Comparison of ENCODE assay signal across 26 cellular contexts in genomic region chr11:58586998-58587397, GRCh38. TPM values are rescaled to one million over a fixed set of nuclear protein-coding genes. Genes with fewer than 3 reads are reported as not detected.
DNase-seq lines count a peak whose midpoint lies in the region; ATAC-seq, FAIRE-seq and TF ChIP-seq lines count a peak whose summit lies in the region.
"Had no signal": no experiment of that assay in that cellular context is flagged by ENCODE, and none has a peak within 500 bp of the region (broad histone marks: within the 10 kb centered on the region; RNA-seq: fewer than 3 reads in every experiment).

No MANE protein-coding gene starts in this region.

- H4K5ac ChIP-seq in mesendoderm (ENCODE audit: low read length): no peak overlapping the region

- peaks cover 41% of the 10 kb centered on the region for H3K36me3 ChIP-seq in SU-DHL-6 (ENCODE audit: low read length)
- H3K36me3 ChIP-seq in mesendoderm (ENCODE audit: control insufficient read depth, insufficient read depth, low read length): no peaks in the 10 kb centered on the region

- H3K27ac ChIP-seq in SU-DHL-6 (ENCODE audit: low read depth, low read length) (peak overlapping the region; percentile 7; the same call in 1 of the 2 replicates), mesendoderm (ENCODE audit: low read depth, low read length) (no peak overlapping the region)
- H3K27ac ChIP-seq: A549, SJCRH30 had no signal

- H3K18ac ChIP-seq in mesendoderm (ENCODE audit: low read length): no peak overlapping the region

- no peaks in the 10 kb centered on the region for H3K27me3 Mint-ChIP-seq in activated naive CD8-positive, alpha-beta T cell treated with anti-CD3 and anti-CD28 coated beads for 36 hours
- H3K27me3 Mint-ChIP-seq in activated naive CD8-positive, alpha-beta T cell treated with anti-CD3 and anti-CD28 coated beads, Interleukin-2, amount 50 U/mL, for 24 hours: no peaks in the 10 kb centered on the region
- no peaks in the 10 kb centered on the region for H3K27me3 Mint-ChIP-seq in stimulated activated memory B cell treated with anti-CD40 and anti-IgM and Interleukin-4, amounts not matched to agents 10 μg/mL and 1 μg/mL and 100 μg/mL, for 72 hours
- H3K27me3 Mint-ChIP-seq: CD4-positive, alpha-beta memory T cell had no signal

- H2BK5ac ChIP-seq in mesendoderm (ENCODE audit: low read length): no peak overlapping the region

- no peak overlapping the region for H3K4ac ChIP-seq in mesendoderm (ENCODE audit: low read depth, low read length)

- H3F3A ChIP-seq in SU-DHL-6 (ENCODE audit: insufficient read depth): peaks cover 7% of the 10 kb centered on the region; the same call in 1 of the 2 replicates

- H3K9ac ChIP-seq in SU-DHL-6 (ENCODE audit: low read length) (no peak overlapping the region), mesendoderm (ENCODE audit: low read length) (no peak overlapping the region)

- H2AK5ac ChIP-seq in mesendoderm (ENCODE audit: low read length): no peak overlapping the region

- TF ChIP-seq POLR2A in GM12892 (IDR thresholded peaks at IDR 0.05; ENCODE audit: low read depth, low read length): no peak

- H3K4me3 ChIP-seq in SU-DHL-6 (ENCODE audit: insufficient read depth, low read length, poor library complexity, severe bottlenecking) (no peak overlapping the region), mesendoderm (ENCODE audit: low read length) (no peak overlapping the region)
- H3K4me3 ChIP-seq: A549, SJCRH30 had no signal

- no peak for DNase-seq in activated naive CD8-positive, alpha-beta T cell treated with anti-CD3 and anti-CD28 coated beads for 36 hours
- DNase-seq in activated naive CD8-positive, alpha-beta T cell treated with anti-CD3 and anti-CD28 coated beads, Interleukin-2, amount 50 U/mL, for 24 hours: no peak
- DNase-seq in GM12892 (ENCODE audit: insufficient read length): no peak
- no peak for DNase-seq in mesendoderm
- DNase-seq: Caco-2; CD4-positive, alpha-beta memory T cell; DMS 273 treated with DMSO at 0.1 percent for 48 hours; DMS79 treated with DMSO at 0.1 percent for 48 hours; H9; KBM-7; MV-4-11; NCI-H1105 treated with DMSO at 0.1 percent for 48 hours; NCI-H2029 treated with DMSO at 0.1 percent for 48 hours; NCI-H2171; NCI-H345; NCI-H524; NCI-H774; NK-92 treated with Interleukin-12 subunit alpha and Interleukin-12 subunit beta, amount 100 ng/mL, for 24 hours; OCI-M1; SJCRH30 had no signal

- H4K20me1 ChIP-seq in SU-DHL-6 (ENCODE audit: low read depth, low read length): peaks cover 29% of the 10 kb centered on the region

- H3K79me2 ChIP-seq in SU-DHL-6 (ENCODE audit: insufficient read depth, low read length) (peaks cover 100% of the 10 kb centered on the region), mesendoderm (ENCODE audit: control insufficient read depth, insufficient read depth, low read length) (peaks cover 24% of the 10 kb centered on the region)

- no CpG with 5 or more reads among the region's 2 CpGs for WGBS in mesendoderm (ENCODE audit: extremely low coverage, insufficient coverage, low lambda C conversion rate)

- no peaks in the 10 kb centered on the region for H3K9me3 Mint-ChIP-seq in activated naive CD8-positive, alpha-beta T cell treated with anti-CD3 and anti-CD28 coated beads for 36 hours
- H3K9me3 Mint-ChIP-seq in activated naive CD8-positive, alpha-beta T cell treated with anti-CD3 and anti-CD28 coated beads, Interleukin-2, amount 50 U/mL, for 24 hours: no peaks in the 10 kb centered on the region
- no peaks in the 10 kb centered on the region for H3K9me3 Mint-ChIP-seq in stimulated activated memory B cell treated with anti-CD40 and anti-IgM and Interleukin-4, amounts not matched to agents 10 μg/mL and 1 μg/mL and 100 μg/mL, for 72 hours
- H3K9me3 Mint-ChIP-seq: CD4-positive, alpha-beta memory T cell; H9 had no signal

- H3K27ac Mint-ChIP-seq in activated naive CD8-positive, alpha-beta T cell treated with anti-CD3 and anti-CD28 coated beads for 36 hours: peak overlapping the region; percentile 61
- no peak overlapping the region for H3K27ac Mint-ChIP-seq in activated naive CD8-positive, alpha-beta T cell treated with anti-CD3 and anti-CD28 coated beads, Interleukin-2, amount 50 U/mL, for 24 hours
- H3K27ac Mint-ChIP-seq in stimulated activated memory B cell treated with anti-CD40 and anti-IgM and Interleukin-4, amounts not matched to agents 10 μg/mL and 1 μg/mL and 100 μg/mL, for 72 hours: peak overlapping the region; percentile 76

- H3K9me3 ChIP-seq in SU-DHL-6 (ENCODE audit: insufficient read depth, low read length): no peaks in the 10 kb centered on the region
- H3K9me3 ChIP-seq: A549, Caco-2, SJCRH30 had no signal

- no peak overlapping the region for H2AFZ ChIP-seq in SU-DHL-6 (ENCODE audit: low read depth, low read length, severe bottlenecking)

- no peak overlapping the region for H4K8ac ChIP-seq in mesendoderm (ENCODE audit: low read depth, low read length)

- TF ChIP-seq CTCF in SU-DHL-6 (IDR thresholded peaks at IDR 0.05; ENCODE audit: insufficient read depth, low read length, poor library complexity, severe bottlenecking): no peak

- no peak overlapping the region for H3K4me3 Mint-ChIP-seq in activated naive CD8-positive, alpha-beta T cell treated with anti-CD3 and anti-CD28 coated beads for 36 hours
- H3K4me3 Mint-ChIP-seq in activated naive CD8-positive, alpha-beta T cell treated with anti-CD3 and anti-CD28 coated beads, Interleukin-2, amount 50 U/mL, for 24 hours: no peak overlapping the region
- peak overlapping the region; percentile 48 for H3K4me3 Mint-ChIP-seq in stimulated activated memory B cell treated with anti-CD40 and anti-IgM and Interleukin-4, amounts not matched to agents 10 μg/mL and 1 μg/mL and 100 μg/mL, for 72 hours
- H3K4me3 Mint-ChIP-seq: CD4-positive, alpha-beta memory T cell; H9 had no signal

- H3K4me1 ChIP-seq in mesendoderm (ENCODE audit: control insufficient read depth, low read depth, low read length): no peaks in the 10 kb centered on the region

- no peak overlapping the region for H2BK120ac ChIP-seq in mesendoderm (ENCODE audit: low read depth, low read length)

- no peak for ATAC-seq in activated naive CD8-positive, alpha-beta T cell treated with anti-CD3 and anti-CD28 coated beads, Interleukin-2, amount 50 U/mL, for 24 hours
- ATAC-seq in stimulated activated memory B cell treated with anti-CD40 and anti-IgM and Interleukin-4, amounts not matched to agents 10 μg/mL and 1 μg/mL and 100 μg/mL, for 72 hours: no peak
- ATAC-seq in HG03045 (IDR thresholded peaks at IDR 0.05; ENCODE audit: unreplicated experiment) (no peak), GM18867 (IDR thresholded peaks at IDR 0.05; ENCODE audit: unreplicated experiment) (no peak)
- ATAC-seq: A549 had no signal

- peak overlapping the region; percentile 1 for H3K4me2 ChIP-seq in SU-DHL-6 (ENCODE audit: low read depth, low read length, poor library complexity, severe bottlenecking)
- no peak overlapping the region for H3K4me2 ChIP-seq in mesendoderm (ENCODE audit: low read length)
- H3K4me2 ChIP-seq: A549 had no signal

- H2BK15ac ChIP-seq in mesendoderm (replicated peaks; ENCODE audit: low read depth): no peak overlapping the region

- peaks cover 60% of the 10 kb centered on the region for H3K4me1 Mint-ChIP-seq in activated naive CD8-positive, alpha-beta T cell treated with anti-CD3 and anti-CD28 coated beads for 36 hours
- peaks cover 70% of the 10 kb centered on the region for H3K4me1 Mint-ChIP-seq in activated naive CD8-positive, alpha-beta T cell treated with anti-CD3 and anti-CD28 coated beads, Interleukin-2, amount 50 U/mL, for 24 hours
- H3K4me1 Mint-ChIP-seq in stimulated activated memory B cell treated with anti-CD40 and anti-IgM and Interleukin-4, amounts not matched to agents 10 μg/mL and 1 μg/mL and 100 μg/mL, for 72 hours: peaks cover 59% of the 10 kb centered on the region

- H3K27me3 ChIP-seq in SU-DHL-6 (ENCODE audit: low read length) (no peaks in the 10 kb centered on the region), mesendoderm (ENCODE audit: insufficient read depth, low read length, poor library complexity) (no peaks in the 10 kb centered on the region)
- H3K27me3 ChIP-seq: SJCRH30 had no signal

- H3K56ac ChIP-seq in mesendoderm (ENCODE audit: low read length): no peak overlapping the region

- peaks cover 4% of the 10 kb centered on the region for H3K79me1 ChIP-seq in mesendoderm (ENCODE audit: low read length)

- peaks cover 33% of the 10 kb centered on the region for H3K36me3 Mint-ChIP-seq in activated naive CD8-positive, alpha-beta T cell treated with anti-CD3 and anti-CD28 coated beads for 36 hours
- peaks cover 53% of the 10 kb centered on the region for H3K36me3 Mint-ChIP-seq in activated naive CD8-positive, alpha-beta T cell treated with anti-CD3 and anti-CD28 coated beads, Interleukin-2, amount 50 U/mL, for 24 hours (ENCODE audit: low read depth)
- H3K36me3 Mint-ChIP-seq in stimulated activated memory B cell treated with anti-CD40 and anti-IgM and Interleukin-4, amounts not matched to agents 10 μg/mL and 1 μg/mL and 100 μg/mL, for 72 hours: peaks cover 34% of the 10 kb centered on the region

- H3K23ac ChIP-seq in mesendoderm (ENCODE audit: low read length): no peak overlapping the region

- H3K9me2 ChIP-seq in SU-DHL-6 (replicated peaks; ENCODE audit: insufficient read depth, low read length): no peaks in the 10 kb centered on the region

- FAIRE-seq in GM12892 (lab: Jason Lieb, UNC): peak; percentile 73
- FAIRE-seq: A549, RCC 7860 had no signal

RNA-seq across cellular contexts. Expression of gene ZFP91, which starts 8.1 kb away (rescaled TPM):
- 10 to 100 TPM; 52.8 to 54.9 TPM for total RNA-seq in activated naive CD8-positive, alpha-beta T cell treated with anti-CD3 and anti-CD28 coated beads for 36 hours
- 27.4 TPM for polyA plus RNA-seq in GM12892 (2012; ENCODE audit: missing spikeins)
- 26.5 TPM for polyA plus RNA-seq in mesendoderm (2013, experiment 1 of 2)
- polyA plus RNA-seq in mesendoderm (2013, experiment 2 of 2): 26.6 TPM

RNA-seq across cellular contexts. Expression of gene LPXN, which starts 11.3 kb away (rescaled TPM):
- 100 to 1,000 TPM; 146 to 147 TPM for total RNA-seq in activated naive CD8-positive, alpha-beta T cell treated with anti-CD3 and anti-CD28 coated beads for 36 hours
- 174 TPM for polyA plus RNA-seq in GM12892 (2012; ENCODE audit: missing spikeins)
- polyA plus RNA-seq in mesendoderm (2013, experiment 1 of 2): 0.63 TPM
- polyA plus RNA-seq in mesendoderm (2013, experiment 2 of 2): 0.77 TPM

RNA-seq across cellular contexts. Expression of gene CNTF, which starts 35.5 kb away (rescaled TPM):
- 1 to 10 TPM; 3.3 TPM for total RNA-seq in activated naive CD8-positive, alpha-beta T cell treated with anti-CD3 and anti-CD28 coated beads for 36 hours
- polyA plus RNA-seq in GM12892 (2012; ENCODE audit: missing spikeins): 0.87 TPM
- polyA plus RNA-seq in mesendoderm (2013, experiment 1 of 2): 0.72 TPM
- polyA plus RNA-seq in mesendoderm (2013, experiment 2 of 2): 0.69 TPM
